In genomic region chr12:27984275-27984674, GRCh38 we compare ENCODE assay signal across 19 cellular contexts. TPM values are rescaled to one million over a fixed set of nuclear protein-coding genes. Genes with fewer than 3 reads are reported as not detected.
DNase-seq lines count a peak whose midpoint lies in the region; ATAC-seq and TF ChIP-seq lines count a peak whose summit lies in the region.
"Had no signal": no experiment of that assay in that cellular context is flagged by ENCODE, and none has a peak within 500 bp of the region (broad histone marks: within the 10 kb centered on the region; RNA-seq: fewer than 3 reads in every experiment).

No MANE protein-coding gene starts in this region.

- no peaks in the 10 kb centered on the region for H3K79me2 ChIP-seq in PC-3 (ENCODE audit: low read length)

- TF ChIP-seq CTCF in PC-3 (conservative IDR thresholded peaks at IDR 0.05; ENCODE audit: low read depth, low read length) (no peak), astrocyte of the spinal cord (IDR thresholded peaks at IDR 0.05; ENCODE audit: low read depth, low read length) (no peak)

- intact Hi-C loops in PC-3 (cut with micrococcal nuclease) (loop anchor here (10.0 kb wide), 1 partner anchor 1261 kb away; no protein-coding TSS in a partner anchor), head of caudate nucleus (cut with DNase I) (no loop called here)

- H3K9me3 ChIP-seq in PC-3 (ENCODE audit: low read length): no peaks in the 10 kb centered on the region
- H3K9me3 ChIP-seq: ovary had no signal

- POLR2A ChIA-PET in PC-3 (lab: Charles Lee; ENCODE audit: unreplicated experiment): interaction anchor here (0.5 to 1.3 kb wide), 3 partner anchors 13 to 64 kb away, joined by 3 to 8 read pairs (median 6); no protein-coding TSS in a partner anchor

- CTCF ChIA-PET in PC-3 (lab: Charles Lee): interaction anchor here (1.4 kb wide), 1 partner anchor 14 kb away, joined by 7 read pairs; no protein-coding TSS in a partner anchor

- peak; percentile 54 for ATAC-seq in PC-3
- ATAC-seq: activated T-helper 17 cell treated with anti-CD3 and anti-CD28 coated beads, Interleukin-2, amount 50 U/mL, for 72 hours had no signal

- peaks cover 29% of the 10 kb centered on the region for H3F3A ChIP-seq in PC-3 (ENCODE audit: low read length, unreplicated experiment)

- H3K9me2 ChIP-seq in PC-3 (replicated peaks; ENCODE audit: low read length): no peaks in the 10 kb centered on the region

- DNase-seq in AG20443 (ENCODE audit: low spot score) (peak; percentile 59), PC-3 (peak; percentile 100), astrocyte of the spinal cord (ENCODE audit: low read depth, low spot score) (peak; percentile 78), kidney tubule cell (ENCODE audit: low spot score) (peak; percentile 66), cerebellum (ENCODE audit: low spot score) (no peak), DMS 273 treated with DMSO at 0.1 percent for 48 hours (lab: John Stamatoyannopoulos, UW) (no peak), anterior cingulate cortex (lab: John Stamatoyannopoulos, UW) (no peak), head of caudate nucleus (no peak)
- DNase-seq: activated CD4-positive, alpha-beta memory T cell treated with anti-CD3 and anti-CD28 coated beads, Interleukin-2, amount 10 ng/mL, durations not matched to agents 7 days and 5 days; DMS79 treated with DMSO at 0.1 percent for 48 hours; dorsolateral prefrontal cortex; NCI-H187 treated with DMSO at 0.1 percent for 48 hours; NCI-H526; ovary; RPMI8226; T-helper 9 cell had no signal

- H3K27me3 ChIP-seq in PC-3 (ENCODE audit: low read length): no peaks in the 10 kb centered on the region
- H3K27me3 ChIP-seq: ovary had no signal

- H3K4me2 ChIP-seq in PC-3 (ENCODE audit: low read length): peak overlapping the region; percentile 55

- peaks cover 47% of the 10 kb centered on the region for H3K4me1 ChIP-seq in PC-3 (ENCODE audit: insufficient read depth, low read length)

- H3K36me3 ChIP-seq in PC-3 (ENCODE audit: low read depth, low read length): no peaks in the 10 kb centered on the region
- H3K36me3 ChIP-seq: ovary had no signal

- BruUV-seq in PC-3 (replicated peaks; lab: Mats Ljungman, UMichigan): no TSS peak

- no peaks in the 10 kb centered on the region for H4K20me1 ChIP-seq in PC-3 (ENCODE audit: low read length)

- H3K4me3 ChIP-seq in PC-3 (ENCODE audit: low read length): peak overlapping the region; percentile 6
- no peak overlapping the region for H3K4me3 ChIP-seq in astrocyte of the spinal cord (ENCODE audit: low read depth, low read length)
- H3K4me3 ChIP-seq: dorsolateral prefrontal cortex, ovary had no signal

- H3K27ac ChIP-seq in PC-3 (ENCODE audit: low read length): peak overlapping the region; percentile 73
- H3K27ac ChIP-seq: dorsolateral prefrontal cortex, HL-60, ovary had no signal

- H3K9ac ChIP-seq in PC-3 (ENCODE audit: low read length): peak overlapping the region; percentile 64

- no peak overlapping the region for H2AFZ ChIP-seq in PC-3 (ENCODE audit: low read length)

- in situ Hi-C loops in astrocyte of the spinal cord (cut with HindIII; ENCODE audit: low sequenced_read_pairs): no loop called here

RNA-seq across cellular contexts. Expression of gene PTHLH, which starts 11.7 kb away (rescaled TPM):
- total RNA-seq in PC-3 (2014; rRNA removed) (383 and 414 TPM in 2 replicates), cerebellum (not detected)
- total RNA-seq: activated CD4-positive, alpha-beta memory T cell treated with anti-CD3 and anti-CD28 coated beads, Interleukin-2, amount 10 ng/mL, durations not matched to agents 7 days and 5 days; activated T-helper 17 cell treated with anti-CD3 and anti-CD28 coated beads, Interleukin-2, amount 50 U/mL, for 72 hours; frontal cortex had no signal

Comparison
In these comparisons a context has a peak if more than half of its experiments do, and no peak if none do; other contexts are left out.
1. DNase-seq: peak in AG20443 (single experiment), PC-3 (single experiment), astrocyte of the spinal cord (single experiment) and kidney tubule cell (single experiment); none in cerebellum (single experiment), DMS 273 treated with DMSO at 0.1 percent for 48 hours (single experiment), anterior cingulate cortex (0 of 58) and head of caudate nucleus (0 of 42).
2. RNA of gene PTHLH, which starts 11.7 kb away (total RNA-seq): 383 to 414 TPM in PC-3; not detected in cerebellum (single experiment); every median in the first group is over 100 times any median in the second.